ENCODE assay signal across 9 cellular contexts in the genomic region with DNA sequence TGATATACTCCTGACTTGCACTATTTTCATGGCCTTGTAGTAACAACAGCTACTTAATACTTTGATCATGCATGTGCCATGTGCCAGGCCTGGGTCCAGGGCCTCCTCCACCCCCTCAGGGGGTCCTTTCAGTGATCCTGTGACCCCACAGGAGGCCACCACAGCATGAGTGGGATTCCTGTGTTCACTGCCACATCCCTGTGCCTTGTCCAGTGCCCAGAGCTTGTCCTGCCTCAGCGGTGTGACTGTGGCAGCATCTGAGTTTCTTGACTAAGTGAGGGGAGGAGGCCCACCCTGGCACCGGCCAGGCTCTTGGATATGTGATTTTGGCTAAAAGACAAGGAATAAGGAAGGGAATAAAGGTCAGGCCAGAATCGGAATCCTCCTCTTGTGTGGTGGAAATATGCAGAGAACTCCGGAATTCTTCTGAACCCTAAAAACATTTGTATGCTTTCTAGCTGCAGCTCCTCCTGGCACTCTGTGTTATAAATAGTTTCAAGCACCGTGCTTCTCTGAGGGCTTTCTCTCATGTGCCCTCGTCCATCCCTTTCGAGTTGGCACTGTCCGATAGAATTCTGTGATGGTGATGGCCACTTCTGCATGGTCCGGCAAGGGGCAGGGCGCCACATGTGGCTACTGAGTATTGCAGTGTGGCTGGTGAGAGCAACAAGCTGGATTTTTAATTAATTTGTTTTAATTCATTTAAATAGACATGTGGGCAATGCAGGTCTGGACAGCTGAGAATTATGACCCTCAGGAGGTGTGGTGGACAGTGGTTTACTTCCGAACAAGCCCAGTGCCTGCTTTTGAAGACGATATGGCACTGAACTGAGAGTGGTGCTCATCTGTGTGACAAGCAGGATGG. TPM values are rescaled to one million over a fixed set of nuclear protein-coding genes. Genes with fewer than 3 reads are reported as not detected.
DNase-seq lines count a peak whose midpoint lies in the region; ATAC-seq and TF ChIP-seq lines count a peak whose summit lies in the region.
"Had no signal": no experiment of that assay in that cellular context is flagged by ENCODE, and none has a peak within 500 bp of the region (broad histone marks: within the 10 kb centered on the region; RNA-seq: fewer than 3 reads in every experiment).

No MANE protein-coding gene starts in this region.

- H3K27ac ChIP-seq in CD4-positive, CD25-positive, alpha-beta regulatory T cell (ENCODE audit: insufficient read depth, low read length, poor library complexity, severe bottlenecking), result no peak overlapping the region
- H3K27ac ChIP-seq in neural progenitor cell, result no peak overlapping the region
- H3K27ac ChIP-seq: uterus had no signal

- peak overlapping the region in 1 of 4 donors; percentile 26 for H3K4me3 Mint-ChIP-seq in CD4-positive, CD25-positive, alpha-beta regulatory T cell
- H3K4me3 Mint-ChIP-seq in central memory CD8-positive, alpha-beta T cell, result no peak overlapping the region
- no peak overlapping the region for H3K4me3 Mint-ChIP-seq in neural progenitor cell

- H3K27me3 Mint-ChIP-seq in CD4-positive, CD25-positive, alpha-beta regulatory T cell, result no peaks in the 10 kb centered on the region
- no peaks in the 10 kb centered on the region for H3K27me3 Mint-ChIP-seq in central memory CD8-positive, alpha-beta T cell
- H3K27me3 Mint-ChIP-seq in neural progenitor cell (ENCODE audit: insufficient read depth, low read depth), result peaks cover 2% of the 10 kb centered on the region

- peaks cover 80% of the 10 kb centered on the region for H3K36me3 ChIP-seq in CD4-positive, CD25-positive, alpha-beta regulatory T cell (ENCODE audit: control insufficient read depth, insufficient read depth, low read length)
- H3K36me3 ChIP-seq in neural progenitor cell, result no peaks in the 10 kb centered on the region
- H3K36me3 ChIP-seq: uterus had no signal

- H3K4me2 ChIP-seq in neural progenitor cell, result no peak overlapping the region

- H3K9me3 ChIP-seq in CD4-positive, CD25-positive, alpha-beta regulatory T cell (ENCODE audit: control insufficient read depth in 2 of 2, low read length in 2 of 2), result no peaks in the 10 kb centered on the region
- H3K9me3 ChIP-seq in neural progenitor cell (ENCODE audit: low read depth), result no peaks in the 10 kb centered on the region
- H3K9me3 ChIP-seq: uterus had no signal

- peak overlapping the region; percentile 15 to 78 (median 76) for H3K27ac Mint-ChIP-seq in CD4-positive, CD25-positive, alpha-beta regulatory T cell
- peak overlapping the region; percentile 32 for H3K27ac Mint-ChIP-seq in central memory CD8-positive, alpha-beta T cell (ENCODE audit: low read depth)
- H3K27ac Mint-ChIP-seq in neural progenitor cell, result no peak overlapping the region

- H3K36me3 Mint-ChIP-seq in CD4-positive, CD25-positive, alpha-beta regulatory T cell, result peaks cover 33% of the 10 kb centered on the region
- peaks cover 35% of the 10 kb centered on the region for H3K36me3 Mint-ChIP-seq in central memory CD8-positive, alpha-beta T cell (ENCODE audit: insufficient read depth)
- H3K36me3 Mint-ChIP-seq in neural progenitor cell, result peaks cover 22% of the 10 kb centered on the region

- H3K4me3 ChIP-seq in CD4-positive, CD25-positive, alpha-beta regulatory T cell (ENCODE audit: low read depth, low read length), result no peak overlapping the region
- H3K4me3 ChIP-seq in neural progenitor cell, result no peak overlapping the region
- H3K4me3 ChIP-seq: uterus had no signal

- H3K79me2 ChIP-seq in neural progenitor cell (ENCODE audit: low read depth), result peaks cover 31% of the 10 kb centered on the region

- no peak overlapping the region for H3K9ac ChIP-seq in neural progenitor cell

- peaks cover 55% of the 10 kb centered on the region for H4K20me1 ChIP-seq in neural progenitor cell (ENCODE audit: low read depth)

- no peaks in the 10 kb centered on the region for H3K27me3 ChIP-seq in CD4-positive, CD25-positive, alpha-beta regulatory T cell (ENCODE audit: control insufficient read depth, insufficient read depth, low read length)
- H3K27me3 ChIP-seq in neural progenitor cell, result no peaks in the 10 kb centered on the region
- H3K27me3 ChIP-seq: uterus had no signal

- no peak overlapping the region for H2AFZ ChIP-seq in neural progenitor cell (replicated peaks)

- H3K9me3 Mint-ChIP-seq in CD4-positive, CD25-positive, alpha-beta regulatory T cell, result no peaks in the 10 kb centered on the region
- no peaks in the 10 kb centered on the region for H3K9me3 Mint-ChIP-seq in central memory CD8-positive, alpha-beta T cell
- no peaks in the 10 kb centered on the region for H3K9me3 Mint-ChIP-seq in neural progenitor cell

- H3K4me1 Mint-ChIP-seq in CD4-positive, CD25-positive, alpha-beta regulatory T cell, result peaks cover 6 to 17% (median 12%) of the 10 kb centered on the region in 4 donors
- H3K4me1 Mint-ChIP-seq in central memory CD8-positive, alpha-beta T cell, result peaks cover 9% of the 10 kb centered on the region
- H3K4me1 Mint-ChIP-seq in neural progenitor cell, result peaks cover 6% of the 10 kb centered on the region

- ATAC-seq in CD4-positive, CD25-positive, alpha-beta regulatory T cell (ENCODE audit: low read depth in 2 of 2), result no peak
- peak; percentile 6 for ATAC-seq in HG02678 (IDR thresholded peaks at IDR 0.05; ENCODE audit: unreplicated experiment)
- ATAC-seq in central memory CD8-positive, alpha-beta T cell (replicated peaks; ENCODE audit: extremely low read depth, poor library complexity, severe bottlenecking), result no peak
- ATAC-seq in sciatic nerve, result peak; percentile 28

- no peaks in the 10 kb centered on the region for H3F3A ChIP-seq in neural progenitor cell (ENCODE audit: low read depth)

- no peak for TF ChIP-seq CTCF in neural progenitor cell (IDR thresholded peaks at IDR 0.05)

- H3K4me1 ChIP-seq in CD4-positive, CD25-positive, alpha-beta regulatory T cell (ENCODE audit: control insufficient read depth, insufficient read depth, low read length, poor library complexity, severe bottlenecking), result no peaks in the 10 kb centered on the region
- no peaks in the 10 kb centered on the region for H3K4me1 ChIP-seq in neural progenitor cell
- H3K4me1 ChIP-seq: uterus had no signal

- intact Hi-C loops in sciatic nerve (cut with DNase I), result loop anchor here (10.0 kb wide), 1 partner anchor 110 kb away; a partner anchor contains a TSS

- no peak for DNase-seq in CD4-positive, CD25-positive, alpha-beta regulatory T cell
- no peak for DNase-seq in central memory CD8-positive, alpha-beta T cell (ENCODE audit: low spot score in 2 of 2)
- DNase-seq in sciatic nerve (ENCODE audit: low spot score) (no peak), neural progenitor cell (ENCODE audit: low spot score) (no peak), GM03348 (ENCODE audit: low spot score) (no peak)
- no peak for DNase-seq in stimulated activated naive CD4-positive, alpha-beta T cell (lab: John Stamatoyannopoulos, UW)
- DNase-seq: NK-92 treated with Interleukin-12 subunit alpha and Interleukin-12 subunit beta, amount 100 ng/mL, for 24 hours; uterus had no signal

RNA-seq across cellular contexts. Expression of a gene that starts 31.8 kb away (rescaled TPM):
- total RNA-seq in CD4-positive, CD25-positive, alpha-beta regulatory T cell, result 66.5 TPM
- 1 to 10 TPM in 2 of 4 donors, under 1 TPM in 2; 0.74 to 3.2 (median 1.0) TPM for polyA plus RNA-seq in CD4-positive, CD25-positive, alpha-beta regulatory T cell
- 28.6 TPM for total RNA-seq in sciatic nerve
- 20.9 and 22.4 TPM in 2 replicates for total RNA-seq in neural progenitor cell (ENCODE audit: low replicate concordance)

Comparison
In these comparisons a context has a peak if more than half of its experiments do, and no peak if none do; other contexts are left out.
1. ATAC-seq: peak in HG02678 (single experiment) and sciatic nerve (single experiment); none in CD4-positive, CD25-positive, alpha-beta regulatory T cell (0 of 2) and central memory CD8-positive, alpha-beta T cell (single experiment).